ENCODE assay signal across 8 cellular contexts in genomic region chr12:76031414-76032042, GRCh38. TPM values are rescaled to one million over a fixed set of nuclear protein-coding genes. Genes with fewer than 3 reads are reported as not detected.
DNase-seq lines count a peak whose midpoint lies in the region; ATAC-seq and TF ChIP-seq lines count a peak whose summit lies in the region.

Gene PHLDA1, minus strand, starts transcription at chr12:76031776.

- H3K36me3 ChIP-seq in kidney epithelial cell (ENCODE audit: control insufficient read depth, insufficient read depth, low read length), result peaks cover 3% of the 10 kb centered on the region

- TF ChIP-seq CTCF in kidney epithelial cell (IDR thresholded peaks at IDR 0.05; ENCODE audit: insufficient read depth, low read length, poor library complexity, severe bottlenecking), result peak; percentile 75

- peak within 1 kb of the TSS; percentile 99 for H3K4me3 ChIP-seq in kidney epithelial cell (ENCODE audit: low read depth, low read length)

- no peaks in the 10 kb centered on the region for H3K27me3 ChIP-seq in kidney epithelial cell (ENCODE audit: control insufficient read depth, insufficient read depth, low read length)

- DNase-seq in Ammon's horn (ENCODE audit: low spot score) (peak; percentile 94), NCI-H446 treated with DMSO at 0.1 percent for 48 hours (lab: John Stamatoyannopoulos, UW) (peak; percentile 95), cerebellum (ENCODE audit: low spot score) (peak; percentile 79), kidney epithelial cell (ENCODE audit: low read depth) (peak; percentile 78)
- peak; percentile 91 for DNase-seq in activated CD4-positive, CD25-positive, alpha-beta regulatory T cell treated with anti-CD3 and anti-CD28 coated beads, Interleukin-2, amount 50 U/mL, for 72 hours
- peak; percentile 93 for DNase-seq in stimulated activated CD4-positive, alpha-beta T cell treated with anti-CD3 and anti-CD28 coated beads, Interleukin-15, amount 100 ng/mL, for 48 hours (ENCODE audit: low read depth in 2 of 2)

- peak; percentile 70 for ATAC-seq in GM19043 (IDR thresholded peaks at IDR 0.05; ENCODE audit: low read depth, unreplicated experiment)
- peak; percentile 81 for ATAC-seq in HG03378 (IDR thresholded peaks at IDR 0.05; ENCODE audit: unreplicated experiment)

RNA-seq across cellular contexts. Expression of gene PHLDA1, which starts in this region (rescaled TPM):
- 20.3 TPM for total RNA-seq in cerebellum
- total RNA-seq in kidney epithelial cell, result 111 and 113 TPM in 2 replicates

Comparison
In these comparisons a context has a peak if more than half of its experiments do, and no peak if none do; other contexts are left out.
1. Peak in every context shown above with its lines: DNase-seq, ATAC-seq and H3K4me3 ChIP-seq.